Comparison of ENCODE assay signal across 13 cellular contexts in the genomic region with DNA sequence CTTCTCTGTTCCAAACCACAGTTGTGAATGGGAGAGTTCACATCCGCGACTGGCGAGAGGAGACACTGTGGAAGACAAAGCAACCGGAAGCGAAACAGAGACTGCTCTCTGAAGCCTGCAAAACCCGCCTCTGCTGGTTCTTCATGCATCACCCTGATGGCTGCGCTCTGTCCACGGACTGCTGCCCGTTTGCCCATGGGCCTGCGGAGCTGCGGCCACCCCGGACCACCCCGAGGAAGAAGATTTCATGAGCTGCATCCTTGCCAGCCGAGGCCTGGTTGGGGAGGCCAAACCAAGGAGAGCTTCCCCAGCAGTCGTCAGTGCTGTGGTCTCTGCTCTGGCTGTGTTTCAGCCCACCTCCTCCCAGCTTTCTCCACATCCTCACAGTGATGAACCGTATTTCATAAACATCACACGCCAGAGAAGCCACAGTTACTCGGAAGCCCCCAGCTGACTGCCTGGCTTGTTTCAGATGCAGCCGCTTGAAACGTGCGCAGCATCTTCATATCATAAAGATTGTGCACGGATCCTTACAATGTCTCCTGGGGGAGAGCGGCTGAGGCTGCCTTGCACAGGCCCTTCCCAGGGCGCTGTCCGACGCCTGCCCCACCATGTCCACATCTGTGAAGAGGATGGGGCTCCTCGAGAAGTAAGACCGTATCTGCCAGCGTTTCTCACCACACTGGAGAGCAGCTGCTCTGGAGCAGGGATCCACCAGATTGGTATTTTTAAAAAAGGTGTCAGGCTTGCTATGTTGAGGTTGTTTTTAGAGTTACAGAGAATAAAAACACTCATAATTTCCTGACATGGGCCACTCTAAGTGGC. TPM values are rescaled to one million over a fixed set of nuclear protein-coding genes. Genes with fewer than 3 reads are reported as not detected.
A peak's percentile ranks its signal among the peaks of the same experiment; 100 is the strongest.
DNase-seq lines count a peak whose midpoint lies in the region; ATAC-seq and TF ChIP-seq lines count a peak whose summit lies in the region.
"Had no signal": no experiment of that assay in that cellular context is flagged by ENCODE, and none has a peak within 500 bp of the region (broad histone marks: within the 10 kb centered on the region; RNA-seq: fewer than 3 reads in every experiment).

No MANE protein-coding gene starts in this region.

- H3K4me3 ChIP-seq in neuronal stem cell (ENCODE audit: low read length in 2 of 2), result no peak overlapping the region
- H3K4me3 ChIP-seq: A549 had no signal

- H3K27ac ChIP-seq in H9 (ENCODE audit: insufficient read length, low read depth, low read length), result no peak overlapping the region
- H3K27ac ChIP-seq in neuronal stem cell (replicated peaks; ENCODE audit: low read length), result no peak overlapping the region
- H3K27ac ChIP-seq: A549 had no signal

- H4K8ac ChIP-seq in H9 (replicated peaks; ENCODE audit: insufficient read length, low read depth, low read length), result no peak overlapping the region
- H4K8ac ChIP-seq in neuronal stem cell (ENCODE audit: low read depth, low read length), result no peak overlapping the region

- no peaks in the 10 kb centered on the region for H3K9me3 ChIP-seq in H9 (ENCODE audit: control insufficient read depth, low read depth, low read length)
- H3K9me3 ChIP-seq in neuronal stem cell (replicated peaks in 1 of 2; ENCODE audit: control insufficient read depth in 2 of 2, insufficient read depth in 1 of 2, low read depth in 1 of 2, low read length in 2 of 2), result no peaks in the 10 kb centered on the region
- H3K9me3 ChIP-seq: A549, BE2C, Caco-2 had no signal

- H2BK20ac ChIP-seq in H9 (ENCODE audit: low read depth, low read length, poor library complexity, severe bottlenecking), result no peak overlapping the region

- no peaks in the 10 kb centered on the region for H3K9me3 Mint-ChIP-seq in H9
- H3K9me3 Mint-ChIP-seq in endothelial cell (ENCODE audit: unreplicated experiment), result no peaks in the 10 kb centered on the region
- H3K9me3 Mint-ChIP-seq in type B pancreatic cell, result no peaks in the 10 kb centered on the region
- H3K9me3 Mint-ChIP-seq: CD8-positive, alpha-beta memory T cell; IgD-negative memory B cell had no signal

- peaks cover 23 to 25% of the 10 kb centered on the region in 2 experiments for H3K4me1 Mint-ChIP-seq in H9
- peaks cover 12% of the 10 kb centered on the region for H3K4me1 Mint-ChIP-seq in endothelial cell (ENCODE audit: unreplicated experiment)
- H3K4me1 Mint-ChIP-seq in type B pancreatic cell (ENCODE audit: unreplicated experiment), result peaks cover 7% of the 10 kb centered on the region
- H3K4me1 Mint-ChIP-seq: CD8-positive, alpha-beta memory T cell; IgD-negative memory B cell had no signal

- H3K9ac ChIP-seq in H9 (ENCODE audit: extremely low read depth, insufficient read length, low read length) (no peak overlapping the region), neuronal stem cell (ENCODE audit: low read depth, low read length, poor library complexity) (no peak overlapping the region)

- no peak overlapping the region for H2AK5ac ChIP-seq in H9 (ENCODE audit: insufficient read length, low read length)
- H2AK5ac ChIP-seq in neuronal stem cell (ENCODE audit: low read depth, low read length), result no peak overlapping the region

- no peak overlapping the region for H3T11ph ChIP-seq in H9 (ENCODE audit: low read length)

- TF ChIP-seq CTCF in H9 (conservative IDR thresholded peaks at IDR 0.05) (no peak), endothelial cell (IDR thresholded peaks at IDR 0.05; ENCODE audit: unreplicated experiment) (no peak), type B pancreatic cell (conservative IDR thresholded peaks at IDR 0.05) (no peak)

- H3K14ac ChIP-seq in H9 (ENCODE audit: insufficient read depth, low read length), result no peak overlapping the region
- no peak overlapping the region for H3K14ac ChIP-seq in neuronal stem cell (ENCODE audit: low read length)

- WGBS in H9 (ENCODE audit: extremely low coverage, insufficient read length, low lambda C conversion rate), result no CpG with 5 or more reads among the region's 29 CpGs
- no CpG with 5 or more reads among the region's 29 CpGs for WGBS in neuronal stem cell (ENCODE audit: extremely low coverage in 2 of 2, insufficient read length in 2 of 2, insufficient replicate concordance in 1 of 2), 2 donors

- H4K91ac ChIP-seq in H9 (ENCODE audit: insufficient read length, low read depth, low read length), result no peak overlapping the region
- no peak overlapping the region for H4K91ac ChIP-seq in neuronal stem cell (ENCODE audit: low read depth, low read length, poor library complexity)

- H3K27ac Mint-ChIP-seq in H9, result peak overlapping the region; percentile 48 to 83 (median 80); a peak in 3 of 7 replicates
- H3K27ac Mint-ChIP-seq in endothelial cell (ENCODE audit: unreplicated experiment), result peak overlapping the region; percentile 18
- H3K27ac Mint-ChIP-seq in type B pancreatic cell, result peak overlapping the region; percentile 56

- DNase-seq in H9 (no peak), endothelial cell (ENCODE audit: low spot score) (no peak), neuronal stem cell (ENCODE audit: low spot score) (no peak), type B pancreatic cell (ENCODE audit: extremely low spot score, unreplicated experiment) (no peak), SIG-M5 treated with dmso at 0.1 percent for 504 hours (lab: John Stamatoyannopoulos, UW; ENCODE audit: unreplicated experiment) (no peak)
- DNase-seq: BE2C; Caco-2; CD8-positive, alpha-beta memory T cell; GF-D8 had no signal

- H3K4me1 ChIP-seq in H9 (ENCODE audit: insufficient read depth, low read length), result no peaks in the 10 kb centered on the region
- peaks cover 3 to 20% of the 10 kb centered on the region in 2 donors for H3K4me1 ChIP-seq in neuronal stem cell (ENCODE audit: control insufficient read depth in 2 of 2, insufficient read depth in 1 of 2, low read depth in 1 of 2, low read length in 2 of 2)
- H3K4me1 ChIP-seq: A549, BE2C had no signal

- no peak overlapping the region for H2BK15ac ChIP-seq in H9 (ENCODE audit: low read depth, low read length)
- no peak overlapping the region for H2BK15ac ChIP-seq in neuronal stem cell (ENCODE audit: low read length)

- H3K27me3 Mint-ChIP-seq in H9 (ENCODE audit: low read depth), result no peaks in the 10 kb centered on the region
- H3K27me3 Mint-ChIP-seq in endothelial cell (ENCODE audit: unreplicated experiment), result peaks cover 8% of the 10 kb centered on the region
- no peaks in the 10 kb centered on the region for H3K27me3 Mint-ChIP-seq in type B pancreatic cell
- H3K27me3 Mint-ChIP-seq: CD8-positive, alpha-beta memory T cell; IgD-negative memory B cell had no signal

- H3K23ac ChIP-seq in H9 (ENCODE audit: insufficient read length, low read depth, low read length) (no peak overlapping the region), neuronal stem cell (ENCODE audit: low read depth, low read length, poor library complexity) (peak overlapping the region; percentile 0)

- no peaks in the 10 kb centered on the region for H3K79me2 ChIP-seq in H9 (ENCODE audit: insufficient read depth, low read length)

- H3K4ac ChIP-seq in H9 (ENCODE audit: low read depth, low read length) (no peak overlapping the region), neuronal stem cell (ENCODE audit: low read length) (no peak overlapping the region)

- H2AFZ ChIP-seq in H9 (ENCODE audit: low read length), result no peak overlapping the region
- H2AFZ ChIP-seq in neuronal stem cell (ENCODE audit: low read length), result no peak overlapping the region

- no peak for ATAC-seq in GM21737 (IDR thresholded peaks at IDR 0.05; ENCODE audit: unreplicated experiment)
- ATAC-seq in GM21390 (IDR thresholded peaks at IDR 0.05; ENCODE audit: unreplicated experiment), result no peak
- ATAC-seq: A549 had no signal

- H3K36me3 Mint-ChIP-seq in H9 (ENCODE audit: insufficient read depth in 1 of 3, low read depth in 3 of 3) (peaks cover 6 to 23% (median 22%) of the 10 kb centered on the region in 3 experiments; a peak in 6 of 7 replicates), endothelial cell (ENCODE audit: low read depth, unreplicated experiment) (peaks cover 17% of the 10 kb centered on the region), type B pancreatic cell (peaks cover 6% of the 10 kb centered on the region)
- H3K36me3 Mint-ChIP-seq: IgD-negative memory B cell had no signal

- H3K27me3 ChIP-seq in H9 (ENCODE audit: insufficient read depth, low read length) (no peaks in the 10 kb centered on the region), neuronal stem cell (ENCODE audit: control insufficient read depth in 3 of 3, insufficient read depth in 3 of 3, low read depth in 1 of 3, low read length in 3 of 3) (no peaks in the 10 kb centered on the region)
- H3K27me3 ChIP-seq: BE2C had no signal

- H2BK12ac ChIP-seq in H9 (ENCODE audit: insufficient read length, low read depth, low read length), result no peak overlapping the region
- H2BK12ac ChIP-seq in neuronal stem cell (ENCODE audit: low read length), result no peak overlapping the region

- H2BK120ac ChIP-seq in H9 (ENCODE audit: low read depth, low read length, poor library complexity, severe bottlenecking) (no peak overlapping the region), neuronal stem cell (ENCODE audit: low read depth, low read length) (no peak overlapping the region)

- no peaks in the 10 kb centered on the region for H3K23me2 ChIP-seq in H9 (ENCODE audit: insufficient read length, low read depth, low read length, poor library complexity, severe bottlenecking)

- H3K79me1 ChIP-seq in H9 (ENCODE audit: insufficient read depth, low read depth, low read length, poor library complexity, severe bottlenecking) (no peaks in the 10 kb centered on the region), neuronal stem cell (ENCODE audit: low read depth, low read length) (peaks cover 8% of the 10 kb centered on the region)

- no peak overlapping the region for H3K18ac ChIP-seq in H9 (ENCODE audit: insufficient read length, low read depth, low read length)
- H3K18ac ChIP-seq in neuronal stem cell (ENCODE audit: low read length), result no peak overlapping the region

- H4K20me1 ChIP-seq in H9 (ENCODE audit: control insufficient read depth, insufficient read depth, insufficient read length), result no peaks in the 10 kb centered on the region

- H3K4me2 ChIP-seq in H9 (ENCODE audit: insufficient read depth, insufficient read length, low read length) (no peak overlapping the region), neuronal stem cell (ENCODE audit: insufficient read depth, low read length, poor library complexity, severe bottlenecking) (no peak overlapping the region)
- H3K4me2 ChIP-seq: A549 had no signal

- no peak overlapping the region for H3K56ac ChIP-seq in H9 (ENCODE audit: insufficient read length, low read depth, low read length)

- H3K36me3 ChIP-seq in neuronal stem cell (replicated peaks in 1 of 2; ENCODE audit: control insufficient read depth in 2 of 2, insufficient read depth in 2 of 2, low read length in 2 of 2), result peaks cover 9 to 18% of the 10 kb centered on the region in 2 donors

- H3K4me3 Mint-ChIP-seq in H9, result no peak overlapping the region
- peak overlapping the region; percentile 47 for H3K4me3 Mint-ChIP-seq in endothelial cell (ENCODE audit: unreplicated experiment)
- no peak overlapping the region for H3K4me3 Mint-ChIP-seq in type B pancreatic cell
- H3K4me3 Mint-ChIP-seq: CD8-positive, alpha-beta memory T cell; IgD-negative memory B cell had no signal

- H4K5ac ChIP-seq in H9 (ENCODE audit: insufficient read length, low read depth, low read length), result no peak overlapping the region

- H2BK5ac ChIP-seq in H9 (ENCODE audit: insufficient read length, low read length), result no peak overlapping the region
- H2BK5ac ChIP-seq in neuronal stem cell (ENCODE audit: low read length), result no peak overlapping the region

RNA-seq across cellular contexts. Expression of a gene that starts 35.4 kb away (rescaled TPM):
- total RNA-seq in H9 (2021) (22.8 and 28.3 TPM in 2 replicates), endothelial cell (ENCODE audit: unreplicated experiment) (38.5 TPM), type B pancreatic cell (ENCODE audit: low replicate concordance) (32.3 and 33.5 TPM in 2 replicates)
- 5.4 TPM for polyA plus RNA-seq in neuronal stem cell (2013, experiment 1 of 2)
- polyA plus RNA-seq in neuronal stem cell (2013, experiment 2 of 2), result 4.4 TPM

RNA-seq across cellular contexts. Expression of a gene that starts 35.4 kb away (rescaled TPM):
- total RNA-seq in H9 (2021) (13.1 and 13.8 TPM in 2 replicates), endothelial cell (ENCODE audit: unreplicated experiment) (44.1 TPM), type B pancreatic cell (ENCODE audit: low replicate concordance) (34.0 and 43.8 TPM in 2 replicates)
- polyA plus RNA-seq in neuronal stem cell (2013, experiment 1 of 2), result 7.3 TPM
- polyA plus RNA-seq in neuronal stem cell (2013, experiment 2 of 2), result 8.3 TPM

Comparison
In these comparisons a context has a peak if more than half of its experiments do, and no peak if none do; other contexts are left out.
1. H3K27ac Mint-ChIP-seq: peak in every context shown above with its lines; median percentile 80 in H9; 56 in type B pancreatic cell; 18 in endothelial cell.